In genomic region chr12:22409071-22409951, GRCh38 we compare ENCODE assay signal across 7 cellular contexts.
DNase-seq lines count a peak whose midpoint lies in the region; ATAC-seq, FAIRE-seq and TF ChIP-seq lines count a peak whose summit lies in the region.

No MANE protein-coding gene starts in this region.

- no peak overlapping the region for H2AFZ ChIP-seq in keratinocyte (ENCODE audit: control insufficient read depth, low read length)

- no peaks in the 10 kb centered on the region for H3K4me1 Mint-ChIP-seq in chondrocyte (ENCODE audit: low read depth)
- no peaks in the 10 kb centered on the region for H3K4me1 Mint-ChIP-seq in progenitor cell of endocrine pancreas (ENCODE audit: low read depth)

- peak; percentile 95 for ATAC-seq in HG02798 (IDR thresholded peaks at IDR 0.05; ENCODE audit: poor library complexity, unreplicated experiment)

- H4K20me1 ChIP-seq in keratinocyte (ENCODE audit: control insufficient read depth, extremely low read depth, insufficient read depth, low read length): no peaks in the 10 kb centered on the region

- H3K36me3 Mint-ChIP-seq in chondrocyte (ENCODE audit: low read depth) (no peaks in the 10 kb centered on the region), progenitor cell of endocrine pancreas (ENCODE audit: insufficient read depth) (no peaks in the 10 kb centered on the region)

- peak; percentile 17 for FAIRE-seq in keratinocyte (lab: Jason Lieb, UNC)

- H3K9me3 ChIP-seq in WERI-Rb-1 (ENCODE audit: severe bottlenecking) (no peaks in the 10 kb centered on the region), keratinocyte (ENCODE audit: control insufficient read depth, low read depth, low read length) (no peaks in the 10 kb centered on the region)

- DNase-seq in GM19238 (ENCODE audit: insufficient read length, low spot score): peak; percentile 15
- peak; percentile 51 for DNase-seq in WERI-Rb-1
- no peak for DNase-seq in keratinocyte (ENCODE audit: low read depth, low spot score)
- DNase-seq in chondrocyte (ENCODE audit: low spot score): no peak
- DNase-seq in NCI-H128 (lab: John Stamatoyannopoulos, UW; ENCODE audit: unreplicated experiment): no peak
- no peak for DNase-seq in progenitor cell of endocrine pancreas (ENCODE audit: low spot score, unreplicated experiment)

- H3K27me3 ChIP-seq in WERI-Rb-1 (ENCODE audit: insufficient read depth, low read depth, severe bottlenecking) (no peaks in the 10 kb centered on the region), keratinocyte (ENCODE audit: control insufficient read depth, extremely low read depth, insufficient read depth, low read length) (no peaks in the 10 kb centered on the region)

- H3K9ac ChIP-seq in keratinocyte (ENCODE audit: control insufficient read depth, extremely low read depth, insufficient read depth, low read length): no peak overlapping the region

- H3K4me1 ChIP-seq in keratinocyte (ENCODE audit: control insufficient read depth, extremely low read depth, insufficient read depth, low read length): peaks cover 12% of the 10 kb centered on the region

- H3K27ac ChIP-seq in WERI-Rb-1 (no peak overlapping the region), keratinocyte (ENCODE audit: control insufficient read depth, insufficient read depth, low read length) (no peak overlapping the region)

- TF ChIP-seq CTCF in WERI-Rb-1 (IDR thresholded peaks at IDR 0.05; ENCODE audit: low read depth, low read length): no peak
- TF ChIP-seq CTCF in keratinocyte (optimal IDR thresholded peaks at IDR 0.05 in 1 of 3, IDR thresholded peaks at IDR 0.05 in 1 of 3, conservative IDR thresholded peaks at IDR 0.05 in 1 of 3; ENCODE audit: extremely low read depth in 1 of 3, insufficient read depth in 2 of 3, low read length in 3 of 3): no peak
- no peak for TF ChIP-seq CTCF in chondrocyte (IDR thresholded peaks at IDR 0.05)
- TF ChIP-seq CTCF in progenitor cell of endocrine pancreas (IDR thresholded peaks at IDR 0.05; ENCODE audit: unreplicated experiment): no peak

- H3K36me3 ChIP-seq in WERI-Rb-1: no peaks in the 10 kb centered on the region
- no peaks in the 10 kb centered on the region for H3K36me3 ChIP-seq in keratinocyte (ENCODE audit: control insufficient read depth in 2 of 2, extremely low read depth in 1 of 2, insufficient read depth in 2 of 2, low read length in 2 of 2)

- H3K9me3 Mint-ChIP-seq in chondrocyte (ENCODE audit: low read depth): no peaks in the 10 kb centered on the region
- peaks cover 2% of the 10 kb centered on the region for H3K9me3 Mint-ChIP-seq in progenitor cell of endocrine pancreas (ENCODE audit: low read depth)

- no peak overlapping the region for H3K4me2 ChIP-seq in keratinocyte (ENCODE audit: control insufficient read depth, extremely low read depth, insufficient read depth, low read depth, low read length)

- dilution Hi-C loops in keratinocyte (cut with MboI; ENCODE audit: extremely low pct_ligation_motif_present, low sequenced_read_pairs): no loop called here

- H3K9me1 ChIP-seq in keratinocyte (ENCODE audit: control insufficient read depth, extremely low read depth, insufficient read depth, low read length): no peaks in the 10 kb centered on the region

- H3K27me3 Mint-ChIP-seq in chondrocyte (ENCODE audit: low read depth) (no peaks in the 10 kb centered on the region), progenitor cell of endocrine pancreas (no peaks in the 10 kb centered on the region)

- peak overlapping the region; percentile 24 for H3K4me3 ChIP-seq in WERI-Rb-1 (ENCODE audit: low read depth, low read length)
- H3K4me3 ChIP-seq in keratinocyte (ENCODE audit: control insufficient read depth in 2 of 3, extremely low read depth in 1 of 3, insufficient read depth in 2 of 3, low read depth in 1 of 3, low read length in 3 of 3): no peak overlapping the region

- H3K27ac Mint-ChIP-seq in chondrocyte (ENCODE audit: unreplicated experiment) (no peak overlapping the region), progenitor cell of endocrine pancreas (no peak overlapping the region)

- H3K79me2 ChIP-seq in keratinocyte (ENCODE audit: control insufficient read depth, insufficient read depth, low read length): no peaks in the 10 kb centered on the region

- H3K4me3 Mint-ChIP-seq in chondrocyte (ENCODE audit: unreplicated experiment): no peak overlapping the region
- H3K4me3 Mint-ChIP-seq in progenitor cell of endocrine pancreas (ENCODE audit: low read depth): no peak overlapping the region

Comparison
In these comparisons a context has a peak if more than half of its experiments do, and no peak if none do; other contexts are left out.
1. DNase-seq: peak in GM19238 (single experiment) and WERI-Rb-1 (single experiment); none in keratinocyte (single experiment), chondrocyte (single experiment), NCI-H128 (single experiment) and progenitor cell of endocrine pancreas (single experiment).